14 cellular contexts compared by ENCODE assay signal in genomic region chr2:145760781-145761649, GRCh38.
DNase-seq lines count a peak whose midpoint lies in the region; ATAC-seq and TF ChIP-seq lines count a peak whose summit lies in the region.
"Had no signal": no experiment of that assay in that cellular context is flagged by ENCODE, and none has a peak within 500 bp of the region (broad histone marks: within the 10 kb centered on the region; RNA-seq: fewer than 3 reads in every experiment).

No MANE protein-coding gene starts in this region.

- peak overlapping the region; percentile 48 for H3K27ac Mint-ChIP-seq in endothelial cell (ENCODE audit: unreplicated experiment)
- peak overlapping the region; percentile 16 for H3K27ac Mint-ChIP-seq in mesothelial cell of epicardium
- H3K27ac Mint-ChIP-seq: activated naive CD4-positive, alpha-beta T cell treated with anti-CD3 and anti-CD28 coated beads, Interleukin-2, amount 50 U/mL, for 24 hours had no signal

- H3K4me3 ChIP-seq in MG63, result no peak overlapping the region

- H3K36me3 Mint-ChIP-seq in endothelial cell (ENCODE audit: low read depth, unreplicated experiment) (no peaks in the 10 kb centered on the region), mesothelial cell of epicardium (no peaks in the 10 kb centered on the region)
- H3K36me3 Mint-ChIP-seq: activated naive CD4-positive, alpha-beta T cell treated with anti-CD3 and anti-CD28 coated beads, Interleukin-2, amount 50 U/mL, for 24 hours had no signal

- ATAC-seq in HG02938 (IDR thresholded peaks at IDR 0.05; ENCODE audit: unreplicated experiment), result no peak
- ATAC-seq: activated CD4-positive, CD25-positive, alpha-beta regulatory T cell treated with anti-CD3 and anti-CD28 coated beads, Interleukin-2, amount 50 U/mL, for 24 hours had no signal

- no peaks in the 10 kb centered on the region for H3K27me3 Mint-ChIP-seq in endothelial cell (ENCODE audit: unreplicated experiment)
- no peaks in the 10 kb centered on the region for H3K27me3 Mint-ChIP-seq in mesothelial cell of epicardium (ENCODE audit: low read depth)
- H3K27me3 Mint-ChIP-seq: activated naive CD4-positive, alpha-beta T cell treated with anti-CD3 and anti-CD28 coated beads, Interleukin-2, amount 50 U/mL, for 24 hours had no signal

- no peaks in the 10 kb centered on the region for H3K36me3 ChIP-seq in MG63

- H3K27me3 ChIP-seq in MG63, result no peaks in the 10 kb centered on the region

- TF ChIP-seq CTCF in AG09319 (IDR thresholded peaks at IDR 0.05; ENCODE audit: low read depth, low read length), result no peak
- TF ChIP-seq CTCF in endothelial cell (IDR thresholded peaks at IDR 0.05; ENCODE audit: unreplicated experiment), result no peak
- no peak for TF ChIP-seq CTCF in mesothelial cell of epicardium (IDR thresholded peaks at IDR 0.05; ENCODE audit: unreplicated experiment)

- H3K4me3 Mint-ChIP-seq in endothelial cell (ENCODE audit: unreplicated experiment), result no peak overlapping the region
- H3K4me3 Mint-ChIP-seq in mesothelial cell of epicardium, result no peak overlapping the region
- H3K4me3 Mint-ChIP-seq: activated naive CD4-positive, alpha-beta T cell treated with anti-CD3 and anti-CD28 coated beads, Interleukin-2, amount 50 U/mL, for 24 hours had no signal

- DNase-seq in AG09319 (ENCODE audit: extremely low read depth, low read depth) (peak; percentile 77), MG63 (peak; percentile 79), endothelial cell (ENCODE audit: low spot score) (no peak), mesothelial cell of epicardium (ENCODE audit: low spot score in 2 of 2, unreplicated experiment in 2 of 2) (no peak), substantia nigra (lab: John Stamatoyannopoulos, UW) (no peak), AML-193 (lab: John Stamatoyannopoulos, UW) (no peak)
- no peak for DNase-seq in activated CD8-positive, alpha-beta memory T cell treated with anti-CD3 and anti-CD28 coated beads, Interleukin-2, amount 50 U/mL, for 4 hours
- DNase-seq: erythroblast; NCI-H1105; stimulated activated CD4-positive, alpha-beta T cell treated with anti-CD3 and anti-CD28 coated beads, Interleukin-15, amount 100 ng/mL, for 24 hours; stimulated activated naive CD4-positive, alpha-beta T cell treated with Interleukin-2 at 50 U/mL for 16 hours had no signal

- no peak overlapping the region for H3K27ac ChIP-seq in substantia nigra (ENCODE audit: low read depth, low read length, poor library complexity, severe bottlenecking)

- H3K9me3 ChIP-seq in MG63, result no peaks in the 10 kb centered on the region

- H3K4me1 Mint-ChIP-seq in endothelial cell (ENCODE audit: unreplicated experiment) (peaks cover 5% of the 10 kb centered on the region), mesothelial cell of epicardium (peaks cover 9% of the 10 kb centered on the region)
- H3K4me1 Mint-ChIP-seq: activated naive CD4-positive, alpha-beta T cell treated with anti-CD3 and anti-CD28 coated beads, Interleukin-2, amount 50 U/mL, for 24 hours had no signal

- H3K9me3 Mint-ChIP-seq in endothelial cell (ENCODE audit: unreplicated experiment) (no peaks in the 10 kb centered on the region), mesothelial cell of epicardium (no peaks in the 10 kb centered on the region)
- H3K9me3 Mint-ChIP-seq: activated naive CD4-positive, alpha-beta T cell treated with anti-CD3 and anti-CD28 coated beads, Interleukin-2, amount 50 U/mL, for 24 hours had no signal

Comparison
In these comparisons a context has a peak if more than half of its experiments do, and no peak if none do; other contexts are left out.
1. DNase-seq: peak in AG09319 (single experiment) and MG63 (single experiment); none in endothelial cell (single experiment), mesothelial cell of epicardium (0 of 2), substantia nigra (0 of 49), activated CD8-positive, alpha-beta memory T cell treated with anti-CD3 and anti-CD28 coated beads, Interleukin-2, amount 50 U/mL, for 4 hours (single experiment) and AML-193 (0 of 2).